14 cellular contexts compared by ENCODE assay signal in genomic region chr6:31125586-31126363, GRCh38. TPM values are rescaled to one million over a fixed set of nuclear protein-coding genes. Genes with fewer than 3 reads are reported as not detected.
DNase-seq lines count a peak whose midpoint lies in the region; ATAC-seq and TF ChIP-seq lines count a peak whose summit lies in the region.
"Had no signal": no experiment of that assay in that cellular context is flagged by ENCODE, and none has a peak within 500 bp of the region (broad histone marks: within the 10 kb centered on the region; RNA-seq: fewer than 3 reads in every experiment).

No MANE protein-coding gene starts in this region.

- CTCF ChIA-PET in HCT116 (lab: Charles Lee), result interaction anchor here (1.1 to 1.3 kb wide), 3 partner anchors 11 to 241 kb away, joined by 3 read pairs; partner anchors contain the start of gene PSORS1C1

- no peaks in the 10 kb centered on the region for H3K27me3 ChIP-seq in HCT116 (ENCODE audit: insufficient read depth, low read length)
- peaks cover 12% of the 10 kb centered on the region for H3K27me3 ChIP-seq in adipocyte (replicated peaks; ENCODE audit: control insufficient read depth, insufficient read depth, low read length)
- no peaks in the 10 kb centered on the region for H3K27me3 ChIP-seq in foreskin keratinocyte
- H3K27me3 ChIP-seq in testis, result no peaks in the 10 kb centered on the region
- H3K27me3 ChIP-seq: SJCRH30 had no signal

- H4K20me1 ChIP-seq in HCT116 (ENCODE audit: insufficient read depth), result no peaks in the 10 kb centered on the region

- no peak overlapping the region for H2AFZ ChIP-seq in HCT116 (ENCODE audit: low read depth, low read length, poor library complexity, severe bottlenecking)

- H3K27ac ChIP-seq in HCT116 (ENCODE audit: low read depth, low read length) (no peak overlapping the region), foreskin keratinocyte (peak overlapping the region; percentile 65), skin epidermis (peak overlapping the region in 17 of 21 experiments; percentile 16 to 80 (median 61)), testis (no peak overlapping the region)

- no peak overlapping the region for H3K27ac Mint-ChIP-seq in activated T-helper 2 cell treated with anti-CD3 and anti-CD28 coated beads, Interferon-gamma antibody, Interleukin-2, Interleukin-4, amounts not matched to agents 10 μg/mL and 5 μg/mL and 100 μg/mL, durations not matched to agents 14 hours and 24 hours and 36 hours
- H3K27ac Mint-ChIP-seq: IgD-negative memory B cell had no signal

- no peak for ATAC-seq in HCT116
- peak; percentile 81 for ATAC-seq in foreskin keratinocyte

- H3K36me3 ChIP-seq in HCT116 (ENCODE audit: control insufficient read depth in 1 of 2, insufficient read depth in 2 of 2, low read length in 2 of 2) (no peaks in the 10 kb centered on the region), adipocyte (ENCODE audit: control insufficient read depth, insufficient read depth, low read length, severe bottlenecking) (no peaks in the 10 kb centered on the region), testis (ENCODE audit: low read depth, missing control alignments) (no peaks in the 10 kb centered on the region)
- H3K36me3 ChIP-seq: SJCRH30 had no signal

- H3K27me3 Mint-ChIP-seq in activated T-helper 2 cell treated with anti-CD3 and anti-CD28 coated beads, Interferon-gamma antibody, Interleukin-2, Interleukin-4, amounts not matched to agents 10 μg/mL and 5 μg/mL and 100 μg/mL, durations not matched to agents 14 hours and 24 hours and 36 hours (ENCODE audit: low read depth), result peaks cover 18% of the 10 kb centered on the region

- H3K9me3 ChIP-seq in HCT116 (ENCODE audit: control insufficient read depth in 1 of 2, insufficient read depth in 1 of 2, low read depth in 1 of 2, low read length in 2 of 2), result no peaks in the 10 kb centered on the region
- H3K9me3 ChIP-seq in adipocyte (ENCODE audit: control insufficient read depth, low read length), result no peaks in the 10 kb centered on the region
- H3K9me3 ChIP-seq in testis, result no peaks in the 10 kb centered on the region
- H3K9me3 ChIP-seq: SJCRH30 had no signal

- H3K9ac ChIP-seq in HCT116 (ENCODE audit: low read length), result peak overlapping the region; percentile 40; the same call in 1 of the 2 replicates
- no peak overlapping the region for H3K9ac ChIP-seq in adipocyte (ENCODE audit: low read length)

- H3K4me3 ChIP-seq in HCT116 (replicated peaks in 1 of 2; ENCODE audit: low read depth in 1 of 2, low read length in 2 of 2), result 0 out of 4 replicates have a peak overlapping the region, but pooled peaks of 1 of the 2 experiments have one; percentile 23
- H3K4me3 ChIP-seq in adipocyte (ENCODE audit: low read length), result no peak overlapping the region
- H3K4me3 ChIP-seq in skin epidermis, result no peak overlapping the region
- H3K4me3 ChIP-seq in testis, result no peak overlapping the region
- H3K4me3 ChIP-seq: SJCRH30 had no signal

- H3K79me2 ChIP-seq in HCT116 (ENCODE audit: insufficient read depth, low read length), result no peaks in the 10 kb centered on the region

- no TSS peak for BruUV-seq in HCT116 (replicated peaks; lab: Mats Ljungman, UMichigan)

- no peaks in the 10 kb centered on the region for H3K9me2 ChIP-seq in HCT116 (ENCODE audit: insufficient read depth)

- H3K4me1 Mint-ChIP-seq in activated T-helper 2 cell treated with anti-CD3 and anti-CD28 coated beads, Interferon-gamma antibody, Interleukin-2, Interleukin-4, amounts not matched to agents 10 μg/mL and 5 μg/mL and 100 μg/mL, durations not matched to agents 14 hours and 24 hours and 36 hours (ENCODE audit: low read depth), result no peaks in the 10 kb centered on the region

- TF ChIP-seq POLR2A in HCT116 (IDR thresholded peaks at IDR 0.05; ENCODE audit: borderline replicate concordance, extremely low read depth, insufficient read depth, insufficient read length), result no peak
- no peak for TF ChIP-seq POLR2A in testis (IDR thresholded peaks at IDR 0.05)

- H3K9me3 Mint-ChIP-seq in activated T-helper 2 cell treated with anti-CD3 and anti-CD28 coated beads, Interferon-gamma antibody, Interleukin-2, Interleukin-4, amounts not matched to agents 10 μg/mL and 5 μg/mL and 100 μg/mL, durations not matched to agents 14 hours and 24 hours and 36 hours, result no peaks in the 10 kb centered on the region
- H3K9me3 Mint-ChIP-seq: IgD-negative memory B cell had no signal

- H3K36me3 Mint-ChIP-seq in activated T-helper 2 cell treated with anti-CD3 and anti-CD28 coated beads, Interferon-gamma antibody, Interleukin-2, Interleukin-4, amounts not matched to agents 10 μg/mL and 5 μg/mL and 100 μg/mL, durations not matched to agents 14 hours and 24 hours and 36 hours (ENCODE audit: low read depth), result no peaks in the 10 kb centered on the region

- H3K4me3 Mint-ChIP-seq in activated T-helper 2 cell treated with anti-CD3 and anti-CD28 coated beads, Interferon-gamma antibody, Interleukin-2, Interleukin-4, amounts not matched to agents 10 μg/mL and 5 μg/mL and 100 μg/mL, durations not matched to agents 14 hours and 24 hours and 36 hours (ENCODE audit: low read depth), result no peak overlapping the region
- H3K4me3 Mint-ChIP-seq: IgD-negative memory B cell had no signal

- 78 to 81% methylated on average over 12 of the region's 12 CpGs for WGBS in testis, 2 donors

- no peak for TF ChIP-seq RAD21 in HCT116 (IDR thresholded peaks at IDR 0.05; ENCODE audit: low read depth)

- DNase-seq in HCT116 (ENCODE audit: low read depth, low spot score) (no peak), adipocyte (ENCODE audit: low read depth) (peak; percentile 28), foreskin keratinocyte (peak; percentile 62 to 87), testis (no peak), middle frontal gyrus (ENCODE audit: extremely low spot score, low spot score) (no peak)
- DNase-seq in activated naive CD4-positive, alpha-beta T cell (lab: John Stamatoyannopoulos, UW), result no peak
- DNase-seq in activated T-helper 2 cell treated with anti-CD3 and anti-CD28 coated beads, Interferon-gamma antibody, Interleukin-2, Interleukin-4, amounts not matched to agents 10 μg/mL and 5 μg/mL and 100 μg/mL, durations not matched to agents 14 hours and 24 hours and 36 hours (ENCODE audit: low spot score), result no peak
- DNase-seq: activated CD4-positive, alpha-beta T cell treated with anti-CD3 and anti-CD28 coated beads for 4 hours; activated effector memory CD4-positive, alpha-beta T cell treated with Interleukin-2 at 50 U/mL for 16 hours; DND-41 had no signal

- H3K4me1 ChIP-seq in HCT116 (ENCODE audit: control insufficient read depth in 1 of 2, insufficient read depth in 2 of 2, low read length in 2 of 2) (peaks cover 41 to 61% of the 10 kb centered on the region in 2 experiments), adipocyte (ENCODE audit: control insufficient read depth, insufficient read depth, low read length) (peaks cover 26% of the 10 kb centered on the region), foreskin keratinocyte (peaks cover 37% of the 10 kb centered on the region), testis (peaks cover 11% of the 10 kb centered on the region)

- POLR2A ChIA-PET in HCT116 (lab: Charles Lee), result interaction anchor here (1.4 to 1.6 kb wide), 2 partner anchors 9 to 11 kb away, joined by 4 to 5 read pairs; partner anchors contain the start of gene PSORS1C1

- peak overlapping the region; percentile 70 for H3K4me2 ChIP-seq in HCT116 (ENCODE audit: low read length)

- intact Hi-C loops in HCT116 (cut with micrococcal nuclease) (no loop called here), testis (cut with DNase I; ENCODE audit: low total_unique reads) (no loop called here)
- intact Hi-C loops in activated T-helper 2 cell treated with anti-CD3 and anti-CD28 coated beads, Interferon-gamma antibody, Interleukin-2, Interleukin-4, amounts not matched to agents 10 μg/mL and 5 μg/mL and 100 μg/mL, durations not matched to agents 14 hours and 24 hours and 36 hours (cut with micrococcal nuclease), result no loop called here

- TF ChIP-seq CTCF in HCT116 (IDR thresholded peaks at IDR 0.05 in 2 of 3, conservative IDR thresholded peaks at IDR 0.05 in 1 of 3; ENCODE audit: borderline replicate concordance in 1 of 3, insufficient read depth in 1 of 3, low read depth in 2 of 3, low read length in 2 of 3), result no peak
- no peak for TF ChIP-seq CTCF in foreskin keratinocyte (conservative IDR thresholded peaks at IDR 0.05)
- TF ChIP-seq CTCF in testis (IDR thresholded peaks at IDR 0.05), result no peak

- RAD21 ChIA-PET in HCT116 (lab: Charles Lee; ENCODE audit: low non-redundant PET in 1 of 2, low total read pairs in 2 of 2, uncharacterized antibody in 2 of 2, unreplicated experiment in 2 of 2), result interaction anchor here in 1 of 2 experiments (0.6 to 0.7 kb wide), 2 partner anchors 22 to 66 kb away, joined by 3 read pairs; no protein-coding TSS in a partner anchor

RNA-seq across cellular contexts. Expression of gene CDSN, which starts 5.5 kb away (rescaled TPM):
- total RNA-seq in HCT116 (2021; ENCODE audit: unreplicated experiment) (0.12 TPM), foreskin keratinocyte (0.88 and 1.3 TPM in 2 replicates), testis (under 1 TPM in 1 of 2 donors, not detected in 1; 0.06 TPM)
- polyA plus RNA-seq in HCT116 (2012), result 0.07 TPM in 1 of 2 replicates, not detected in the other
- polyA plus RNA-seq in foreskin keratinocyte (0.86 and 1.4 TPM in 2 replicates), testis (ENCODE audit: insufficient read depth, low read depth, low replicate concordance) (0.32 TPM)
- not detected in 2 replicates for total RNA-seq in activated T-helper 2 cell treated with anti-CD3 and anti-CD28 coated beads, Interferon-gamma antibody, Interleukin-2, Interleukin-4, amounts not matched to agents 10 μg/mL and 5 μg/mL and 100 μg/mL, durations not matched to agents 14 hours and 24 hours and 36 hours
- polyA plus RNA-seq: IgD-negative memory B cell had no signal

RNA-seq across cellular contexts. Expression of gene PSORS1C1, which starts 11.2 kb away (rescaled TPM):
- total RNA-seq in HCT116 (2021; ENCODE audit: unreplicated experiment) (9.8 TPM), foreskin keratinocyte (7.4 and 10.5 TPM in 2 replicates), testis (10 to 100 TPM; 28.0 to 32.7 TPM)
- 18.2 and 18.9 TPM in 2 replicates for polyA plus RNA-seq in HCT116 (2012)
- polyA plus RNA-seq in foreskin keratinocyte (12.5 and 19.7 TPM in 2 replicates), testis (ENCODE audit: insufficient read depth, low read depth, low replicate concordance) (126 TPM)
- total RNA-seq in activated T-helper 2 cell treated with anti-CD3 and anti-CD28 coated beads, Interferon-gamma antibody, Interleukin-2, Interleukin-4, amounts not matched to agents 10 μg/mL and 5 μg/mL and 100 μg/mL, durations not matched to agents 14 hours and 24 hours and 36 hours, result not detected in 2 replicates

RNA-seq across cellular contexts. Expression of gene PSORS1C2, which starts 13.1 kb away (rescaled TPM):
- total RNA-seq in HCT116 (2021; ENCODE audit: unreplicated experiment) (not detected), foreskin keratinocyte (not detected in 2 replicates), testis (not detected)
- 1.6 and 1.7 TPM in 2 replicates for polyA plus RNA-seq in HCT116 (2012)
- polyA plus RNA-seq in foreskin keratinocyte (not detected in 2 replicates), testis (ENCODE audit: insufficient read depth, low read depth, low replicate concordance) (not detected)
- not detected in 2 replicates for total RNA-seq in activated T-helper 2 cell treated with anti-CD3 and anti-CD28 coated beads, Interferon-gamma antibody, Interleukin-2, Interleukin-4, amounts not matched to agents 10 μg/mL and 5 μg/mL and 100 μg/mL, durations not matched to agents 14 hours and 24 hours and 36 hours
- total RNA-seq: dermis microvascular lymphatic vessel endothelial cell, SJCRH30 had no signal
- polyA plus RNA-seq: IgD-negative memory B cell had no signal

RNA-seq across cellular contexts. Expression of gene C6orf15, which starts 13.4 kb away (rescaled TPM):
- total RNA-seq in HCT116 (2021; ENCODE audit: unreplicated experiment), result not detected
- polyA plus RNA-seq in HCT116 (2012), result not detected in 2 replicates
- 0.11 and 0.68 TPM in 2 replicates for total RNA-seq in foreskin keratinocyte
- polyA plus RNA-seq in foreskin keratinocyte, result 0.16 and 0.78 TPM in 2 replicates
- not detected for total RNA-seq in testis
- not detected for polyA plus RNA-seq in testis (ENCODE audit: insufficient read depth, low read depth, low replicate concordance)
- not detected in 2 replicates for total RNA-seq in activated T-helper 2 cell treated with anti-CD3 and anti-CD28 coated beads, Interferon-gamma antibody, Interleukin-2, Interleukin-4, amounts not matched to agents 10 μg/mL and 5 μg/mL and 100 μg/mL, durations not matched to agents 14 hours and 24 hours and 36 hours
- total RNA-seq: dermis microvascular lymphatic vessel endothelial cell had no signal
- polyA plus RNA-seq: IgD-negative memory B cell had no signal

RNA-seq across cellular contexts. Expression of gene CCHCR1, which starts 31.8 kb away (rescaled TPM):
- total RNA-seq in HCT116 (2021; ENCODE audit: unreplicated experiment) (40.7 TPM), foreskin keratinocyte (18.4 and 21.8 TPM in 2 replicates), testis (10 to 100 TPM; 86.4 to 93.2 TPM)
- 31.1 and 33.3 TPM in 2 replicates for polyA plus RNA-seq in HCT116 (2012)
- polyA plus RNA-seq in foreskin keratinocyte (16.7 and 18.5 TPM in 2 replicates), testis (ENCODE audit: insufficient read depth, low read depth, low replicate concordance) (174 TPM)
- 50.5 and 53.1 TPM in 2 replicates for total RNA-seq in activated T-helper 2 cell treated with anti-CD3 and anti-CD28 coated beads, Interferon-gamma antibody, Interleukin-2, Interleukin-4, amounts not matched to agents 10 μg/mL and 5 μg/mL and 100 μg/mL, durations not matched to agents 14 hours and 24 hours and 36 hours

Comparison
In these comparisons a context has a peak if more than half of its experiments do, and no peak if none do; other contexts are left out.
1. DNase-seq: peak in adipocyte (single experiment) and foreskin keratinocyte (2 of 2); none in HCT116 (single experiment), testis (single experiment), activated naive CD4-positive, alpha-beta T cell (0 of 4), activated T-helper 2 cell treated with anti-CD3 and anti-CD28 coated beads, Interferon-gamma antibody, Interleukin-2, Interleukin-4, amounts not matched to agents 10 μg/mL and 5 μg/mL and 100 μg/mL, durations not matched to agents 14 hours and 24 hours and 36 hours (single experiment) and middle frontal gyrus (single experiment).
2. H3K27ac ChIP-seq: peak in foreskin keratinocyte (single experiment) and skin epidermis (17 of 21); none in HCT116 (single experiment) and testis (0 of 2).